1 cellular context compared by ENCODE assay signal in genomic region chr5:127875235-127876021, GRCh38.
A peak's percentile ranks its signal among the peaks of the same experiment; 100 is the strongest.
TF ChIP-seq lines count a peak whose summit lies in the region.

No MANE protein-coding gene starts in this region.

TF ChIP-seq in GM12878, 131 proteins besides CTCF, POLR2A, EP300 and RAD21 (continued from another document and continues in another):
- TF ChIP-seq TCF7 (IDR thresholded peaks at IDR 0.05; ENCODE audit: borderline replicate concordance) = no peak
- TF ChIP-seq KDM1A (IDR thresholded peaks at IDR 0.05; ENCODE audit: borderline replicate concordance) = no peak
- no peak for TF ChIP-seq TAF1 (IDR thresholded peaks at IDR 0.05; ENCODE audit: borderline replicate concordance, low read depth, low read length)
- TF ChIP-seq USF1 (IDR thresholded peaks at IDR 0.05; ENCODE audit: borderline replicate concordance, extremely low read length, insufficient read depth, low read depth, low read length) = peak; percentile 55
- TF ChIP-seq FOS (IDR thresholded peaks at IDR 0.05; ENCODE audit: borderline replicate concordance, extremely low read depth, insufficient read length) = no peak
- TF ChIP-seq CBX3 (IDR thresholded peaks at IDR 0.05; ENCODE audit: borderline replicate concordance, low read depth) = no peak
- peak; percentile 62 for TF ChIP-seq SKIL (IDR thresholded peaks at IDR 0.05; ENCODE audit: low read depth, poor library complexity, severe bottlenecking)
- no peak for TF ChIP-seq NR2C2 (IDR thresholded peaks at IDR 0.05; ENCODE audit: borderline replicate concordance, control insufficient read depth, insufficient read length, low read depth)
- TF ChIP-seq PAX8 (IDR thresholded peaks at IDR 0.05) = no peak
- no peak for TF ChIP-seq BRCA1 (IDR thresholded peaks at IDR 0.05; ENCODE audit: low read depth, low read length)
- no peak for TF ChIP-seq ZBED1 (IDR thresholded peaks at IDR 0.05; ENCODE audit: borderline replicate concordance)
- no peak for TF ChIP-seq PAX5 (IDR thresholded peaks at IDR 0.05; ENCODE audit: borderline replicate concordance, low read depth, low read length)
- TF ChIP-seq TARDBP (IDR thresholded peaks at IDR 0.05; ENCODE audit: borderline replicate concordance) = no peak
- no peak for TF ChIP-seq IRF5 (IDR thresholded peaks at IDR 0.05; ENCODE audit: borderline replicate concordance)
- TF ChIP-seq ZBTB4 (CRISPR knock-in tag; IDR thresholded peaks at IDR 0.05) = no peak
- TF ChIP-seq ZBTB11 (CRISPR knock-in tag; IDR thresholded peaks at IDR 0.05) = no peak
- no peak for TF ChIP-seq YY1 (IDR thresholded peaks at IDR 0.05; ENCODE audit: low read depth, low read length)
- no peak for TF ChIP-seq SREBF1 (IDR thresholded peaks at IDR 0.05; ENCODE audit: low read length)
- TF ChIP-seq RUNX3 (IDR thresholded peaks at IDR 0.05; ENCODE audit: low read length) = peak; percentile 38; the same call in 1 of the 2 replicates
- TF ChIP-seq FOXK2 (IDR thresholded peaks at IDR 0.05) = no peak
- TF ChIP-seq RBBP5 (conservative IDR thresholded peaks at IDR 0.05) = no peak
- no peak for TF ChIP-seq CHD2 (IDR thresholded peaks at IDR 0.05; ENCODE audit: borderline replicate concordance, low read depth, low read length)
- TF ChIP-seq SMAD5 (IDR thresholded peaks at IDR 0.05; ENCODE audit: low read depth) = no peak
- TF ChIP-seq TCF12 (IDR thresholded peaks at IDR 0.05; ENCODE audit: low read depth, low read length) = 0 out of 2 replicates have a peak, but pooled peaks have one; percentile 30
- no peak for TF ChIP-seq NKRF (conservative IDR thresholded peaks at IDR 0.05)
- no peak for TF ChIP-seq RCOR1 (conservative IDR thresholded peaks at IDR 0.05; ENCODE audit: low read depth, low read length)
- TF ChIP-seq ZNF24 (IDR thresholded peaks at IDR 0.05) = no peak
- TF ChIP-seq SMARCA5 (IDR thresholded peaks at IDR 0.05) = no peak
- TF ChIP-seq ZSCAN29 (IDR thresholded peaks at IDR 0.05) = no peak
- TF ChIP-seq E4F1 (IDR thresholded peaks at IDR 0.05; ENCODE audit: borderline replicate concordance, partially characterized antibody) = no peak
- no peak for TF ChIP-seq BACH1 (IDR thresholded peaks at IDR 0.05; ENCODE audit: borderline replicate concordance)
- TF ChIP-seq NRF1 (conservative IDR thresholded peaks at IDR 0.05; ENCODE audit: low read depth, low read length) = no peak
- TF ChIP-seq SP1 (IDR thresholded peaks at IDR 0.05; ENCODE audit: low read depth, low read length) = peak; percentile 23
- peak; percentile 74; the same call in 1 of the 2 replicates for TF ChIP-seq NBN (IDR thresholded peaks at IDR 0.05)
- no peak for TF ChIP-seq BCL3 (IDR thresholded peaks at IDR 0.05; ENCODE audit: borderline replicate concordance, insufficient read depth, low read depth, low read length, poor library complexity, severe bottlenecking)
- no peak for TF ChIP-seq GABPA (IDR thresholded peaks at IDR 0.05; ENCODE audit: low read depth)
- TF ChIP-seq ZNF384 (IDR thresholded peaks at IDR 0.05; ENCODE audit: borderline replicate concordance, low read depth, low read length) = peak; percentile 58
- TF ChIP-seq WRNIP1 (IDR thresholded peaks at IDR 0.05; ENCODE audit: borderline replicate concordance, low read depth, low read length) = no peak
- peak; percentile 41; the same call in 1 of the 2 replicates for TF ChIP-seq TBL1XR1 (IDR thresholded peaks at IDR 0.05; ENCODE audit: low read depth, low read length)
- TF ChIP-seq GATAD2B (conservative IDR thresholded peaks at IDR 0.05; ENCODE audit: low read depth) = no peak
- TF ChIP-seq SMC3 (IDR thresholded peaks at IDR 0.05; ENCODE audit: borderline replicate concordance, low read length) = peak; percentile 31; the same call in 1 of the 2 replicates
- no peak for TF ChIP-seq MYB (IDR thresholded peaks at IDR 0.05; ENCODE audit: borderline replicate concordance, low read depth, low read length)
- no peak for TF ChIP-seq SUZ12 (IDR thresholded peaks at IDR 0.05; ENCODE audit: unreplicated experiment)
- TF ChIP-seq NFXL1 (IDR thresholded peaks at IDR 0.05; ENCODE audit: borderline replicate concordance) = no peak
